32 cellular contexts compared by ENCODE assay signal in genomic region chr6:5904527-5904926, GRCh38.
"Had no signal": no experiment of that assay in that cellular context is flagged by ENCODE, and none has a peak within 500 bp of the region (broad histone marks: within the 10 kb centered on the region; RNA-seq: fewer than 3 reads in every experiment).

No MANE protein-coding gene starts in this region.

- ATAC-seq: activated CD4-positive, CD25-positive, alpha-beta regulatory T cell treated with anti-CD3 and anti-CD28 coated beads, Interleukin-2, amount 50 U/mL, for 24 hours; left lobe of liver; mucosa of descending colon; right lobe of liver; T-helper 17 cell had no signal

- H3K27ac ChIP-seq: brain microvascular endothelial cell, neutrophil, ovary, right lobe of liver, WERI-Rb-1 had no signal

- H3K4me3 ChIP-seq: gastroesophageal sphincter, lung, mucosa of descending colon, ovary, right lobe of liver, skin epidermis had no signal

- H3K9me3 Mint-ChIP-seq: activated CD4-positive, alpha-beta memory T cell treated with anti-CD3 and anti-CD28 coated beads for 36 hours; activated CD4-positive, alpha-beta T cell treated with anti-CD3 and anti-CD28 coated beads, Interleukin-2, amount 10 ng/mL, durations not matched to agents 24 days and 14 days; activated naive CD4-positive, alpha-beta T cell treated with anti-CD3 and anti-CD28 coated beads for 36 hours; activated naive CD8-positive, alpha-beta T cell treated with anti-CD3 and anti-CD28 coated beads, Interleukin-2, amount 10 ng/mL, durations not matched to agents 7 days and 5 days; activated T-helper 1 cell treated with anti-CD3 and anti-CD28 coated beads, Interleukin-12 subunit alpha, Interleukin-12 subunit beta, Interleukin-2, Interleukin-4 antibody, amounts not matched to agents 30 ng/mL and 10 ng/mL and 1 ng/mL, durations not matched to agents 14 hours and 24 hours and 36 hours; immature natural killer cell; naive B cell; nephron progenitor cell; stimulated activated naive CD8-positive, alpha-beta T cell treated with anti-CD3 and anti-CD28 coated beads, Interleukin-15, Interleukin-2, amounts not matched to agents 100 ng/mL and 50 ng/mL, for 24 hours had no signal

- H3K27me3 ChIP-seq: ascending aorta, brain microvascular endothelial cell, gastroesophageal sphincter, neutrophil, ovary, right lobe of liver had no signal

- H3K4me1 ChIP-seq: right lobe of liver had no signal

- H3K9me3 ChIP-seq: ascending aorta, gastroesophageal sphincter, mucosa of descending colon, neutrophil, ovary, right lobe of liver had no signal

- FAIRE-seq: endothelial cell of umbilical vein had no signal

- H3K27ac Mint-ChIP-seq: activated CD4-positive, alpha-beta memory T cell treated with anti-CD3 and anti-CD28 coated beads for 36 hours; activated CD4-positive, alpha-beta T cell treated with anti-CD3 and anti-CD28 coated beads, Interleukin-2, amount 10 ng/mL, durations not matched to agents 24 days and 14 days; activated naive CD4-positive, alpha-beta T cell treated with anti-CD3 and anti-CD28 coated beads for 36 hours; activated naive CD8-positive, alpha-beta T cell treated with anti-CD3 and anti-CD28 coated beads, Interleukin-2, amount 10 ng/mL, durations not matched to agents 7 days and 5 days; activated T-helper 1 cell treated with anti-CD3 and anti-CD28 coated beads, Interleukin-12 subunit alpha, Interleukin-12 subunit beta, Interleukin-2, Interleukin-4 antibody, amounts not matched to agents 30 ng/mL and 10 ng/mL and 1 ng/mL, durations not matched to agents 14 hours and 24 hours and 36 hours; immature natural killer cell; naive B cell; nephron progenitor cell; progenitor cell of endocrine pancreas; stimulated activated naive CD8-positive, alpha-beta T cell treated with anti-CD3 and anti-CD28 coated beads, Interleukin-15, Interleukin-2, amounts not matched to agents 100 ng/mL and 50 ng/mL, for 24 hours; T-helper 17 cell had no signal

- H3K36me3 Mint-ChIP-seq: activated CD4-positive, alpha-beta memory T cell treated with anti-CD3 and anti-CD28 coated beads for 36 hours; activated naive CD8-positive, alpha-beta T cell treated with anti-CD3 and anti-CD28 coated beads, Interleukin-2, amount 10 ng/mL, durations not matched to agents 7 days and 5 days; immature natural killer cell had no signal

- H3K4me3 Mint-ChIP-seq: activated CD4-positive, alpha-beta memory T cell treated with anti-CD3 and anti-CD28 coated beads for 36 hours; activated CD4-positive, alpha-beta T cell treated with anti-CD3 and anti-CD28 coated beads, Interleukin-2, amount 10 ng/mL, durations not matched to agents 24 days and 14 days; activated naive CD4-positive, alpha-beta T cell treated with anti-CD3 and anti-CD28 coated beads for 36 hours; activated naive CD8-positive, alpha-beta T cell treated with anti-CD3 and anti-CD28 coated beads, Interleukin-2, amount 10 ng/mL, durations not matched to agents 7 days and 5 days; activated T-helper 1 cell treated with anti-CD3 and anti-CD28 coated beads, Interleukin-12 subunit alpha, Interleukin-12 subunit beta, Interleukin-2, Interleukin-4 antibody, amounts not matched to agents 30 ng/mL and 10 ng/mL and 1 ng/mL, durations not matched to agents 14 hours and 24 hours and 36 hours; immature natural killer cell; naive B cell; nephron progenitor cell; stimulated activated naive CD8-positive, alpha-beta T cell treated with anti-CD3 and anti-CD28 coated beads, Interleukin-15, Interleukin-2, amounts not matched to agents 100 ng/mL and 50 ng/mL, for 24 hours; T-helper 17 cell had no signal

- H3K27me3 Mint-ChIP-seq: activated CD4-positive, alpha-beta memory T cell treated with anti-CD3 and anti-CD28 coated beads for 36 hours; activated CD4-positive, alpha-beta T cell treated with anti-CD3 and anti-CD28 coated beads, Interleukin-2, amount 10 ng/mL, durations not matched to agents 24 days and 14 days; activated naive CD8-positive, alpha-beta T cell treated with anti-CD3 and anti-CD28 coated beads, Interleukin-2, amount 10 ng/mL, durations not matched to agents 7 days and 5 days; progenitor cell of endocrine pancreas; stimulated activated naive CD8-positive, alpha-beta T cell treated with anti-CD3 and anti-CD28 coated beads, Interleukin-15, Interleukin-2, amounts not matched to agents 100 ng/mL and 50 ng/mL, for 24 hours had no signal

- H3K36me3 ChIP-seq: ascending aorta, brain microvascular endothelial cell, gastroesophageal sphincter, neutrophil, ovary, right lobe of liver, WERI-Rb-1 had no signal

- H3K4me1 Mint-ChIP-seq: immature natural killer cell, naive B cell had no signal

- DNase-seq: activated CD4-positive, alpha-beta memory T cell treated with anti-CD3 and anti-CD28 coated beads for 36 hours; activated CD4-positive, alpha-beta T cell treated with anti-CD3 and anti-CD28 coated beads, Interleukin-2, amount 10 ng/mL, durations not matched to agents 24 days and 14 days; activated CD8-positive, alpha-beta memory T cell treated with anti-CD3 and anti-CD28 coated beads, Interleukin-2, amount 50 U/mL, for 4 hours; activated effector memory CD4-positive, alpha-beta T cell treated with anti-CD3 and anti-CD28 coated beads, Interleukin-2, amount 50 U/mL, for 16 hours; activated naive CD4-positive, alpha-beta T cell treated with anti-CD3 and anti-CD28 coated beads for 36 hours; activated naive CD8-positive, alpha-beta T cell treated with anti-CD3 and anti-CD28 coated beads, Interleukin-2, amount 10 ng/mL, durations not matched to agents 7 days and 5 days; activated T-cell treated with anti-CD3 and anti-CD28 coated beads, Interleukin-2, amount 50 U/mL, for 1 hour; brain microvascular endothelial cell; head of caudate nucleus; hippocampal formation; immature natural killer cell; mucosa of descending colon; naive B cell; nephron progenitor cell; ovary; right lobe of liver; stimulated activated CD4-positive, alpha-beta T cell treated with anti-CD3 and anti-CD28 coated beads, Interleukin-12 subunit alpha, Interleukin-12 subunit beta, amount 100 ng/mL, for 4 hours; stimulated activated CD4-positive, alpha-beta T cell treated with anti-CD3 and anti-CD28 coated beads, Interleukin-4, amount 100 ng/mL, for 1 hour; T-helper 17 cell; T1000; WERI-Rb-1 had no signal
